In genomic region chr7:104152468-104152867, GRCh38 we compare ENCODE assay signal across 3 cellular contexts.
TF ChIP-seq lines count a peak whose summit lies in the region.

No MANE protein-coding gene starts in this region.

TF ChIP-seq in HepG2, 621 proteins besides CTCF, POLR2A, EP300 and RAD21:
- TF ChIP-seq MAFF (IDR thresholded peaks at IDR 0.05; ENCODE audit: low read depth, low read length) (peak; percentile 55), ZFP91 (CRISPR knock-in tag; IDR thresholded peaks at IDR 0.05; ENCODE audit: borderline replicate concordance) (no peak), MAFK (conservative IDR thresholded peaks at IDR 0.05 in 1 of 2, IDR thresholded peaks at IDR 0.05 in 1 of 2; ENCODE audit: low read length in 2 of 2) (peak; percentile 38 to 71)

TF ChIP-seq in A549, 52 proteins besides CTCF, POLR2A, EP300 and RAD21:
- TF ChIP-seq TFCP2L1 (CRISPR knock-in tag; IDR thresholded peaks at IDR 0.05) (no peak), MAFK (IDR thresholded peaks at IDR 0.05; ENCODE audit: partially characterized antibody) (peak; percentile 21), CBX2 (IDR thresholded peaks at IDR 0.05; ENCODE audit: borderline replicate concordance, low read depth) (no peak)
- TF ChIP-seq, protein P1, sequence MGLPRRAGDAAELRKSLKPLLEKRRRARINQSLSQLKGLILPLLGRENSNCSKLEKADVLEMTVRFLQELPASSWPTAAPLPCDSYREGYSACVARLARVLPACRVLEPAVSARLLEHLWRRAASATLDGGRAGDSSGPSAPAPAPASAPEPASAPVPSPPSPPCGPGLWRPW (IDR thresholded peaks at IDR 0.05) = no peak

TF ChIP-seq in K562, 482 proteins besides CTCF, POLR2A, EP300 and RAD21:
- TF ChIP-seq CSDE1 (IDR thresholded peaks at IDR 0.05) = no peak
- peak; percentile 60 for TF ChIP-seq ZNF316 (IDR thresholded peaks at IDR 0.05)
- no peak for TF ChIP-seq BHLHE40 (IDR thresholded peaks at IDR 0.05; ENCODE audit: low read length)
- TF ChIP-seq RBM22 (IDR thresholded peaks at IDR 0.05; ENCODE audit: low read depth, low read length, poor library complexity, severe bottlenecking) = no peak
- TF ChIP-seq HIVEP1 (CRISPR knock-in tag; IDR thresholded peaks at IDR 0.05) = no peak
